Comparison of ENCODE assay signal across 3 cellular contexts in the genomic region with DNA sequence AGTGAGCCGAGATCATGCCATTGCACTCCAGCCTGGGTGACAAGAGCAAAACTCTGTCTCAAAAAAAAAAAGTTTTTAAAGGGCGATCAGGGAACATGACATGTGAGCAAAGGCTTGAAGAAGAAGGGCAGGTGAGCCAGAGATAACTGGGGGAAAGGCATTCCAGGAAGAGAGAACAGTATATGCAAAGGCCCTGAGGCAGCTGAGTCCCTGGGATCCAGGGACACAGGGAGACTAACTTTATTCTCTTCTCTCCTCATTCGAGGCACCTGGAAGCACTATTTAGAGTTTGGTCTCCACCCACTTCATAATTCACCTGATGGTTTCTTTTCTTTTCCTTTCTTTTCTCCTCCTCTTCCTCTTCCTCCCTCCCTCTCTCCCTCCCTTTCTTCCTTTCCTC.
A peak's percentile ranks its signal among the peaks of the same experiment; 100 is the strongest.
TF ChIP-seq lines count a peak whose summit lies in the region.

No MANE protein-coding gene starts in this region.

TF ChIP-seq in HepG2, 621 proteins besides CTCF, POLR2A, EP300 and RAD21:
- TF ChIP-seq HNRNPK (IDR thresholded peaks at IDR 0.05; ENCODE audit: low read depth, low read length, poor library complexity, severe bottlenecking), result peak; percentile 21
- TF ChIP-seq, protein P1, sequence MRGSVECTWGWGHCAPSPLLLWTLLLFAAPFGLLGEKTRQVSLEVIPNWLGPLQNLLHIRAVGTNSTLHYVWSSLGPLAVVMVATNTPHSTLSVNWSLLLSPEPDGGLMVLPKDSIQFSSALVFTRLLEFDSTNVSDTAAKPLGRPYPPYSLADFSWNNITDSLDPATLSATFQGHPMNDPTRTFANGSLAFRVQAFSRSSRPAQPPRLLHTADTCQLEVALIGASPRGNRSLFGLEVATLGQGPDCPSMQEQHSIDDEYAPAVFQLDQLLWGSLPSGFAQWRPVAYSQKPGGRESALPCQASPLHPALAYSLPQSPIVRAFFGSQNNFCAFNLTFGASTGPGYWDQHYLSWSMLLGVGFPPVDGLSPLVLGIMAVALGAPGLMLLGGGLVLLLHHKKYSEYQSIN (CRISPR knock-in tag; IDR thresholded peaks at IDR 0.05; ENCODE audit: borderline replicate concordance), result no peak

TF ChIP-seq in HEK293, 187 proteins besides CTCF, POLR2A, EP300 and RAD21:
- TF ChIP-seq, protein P2, sequence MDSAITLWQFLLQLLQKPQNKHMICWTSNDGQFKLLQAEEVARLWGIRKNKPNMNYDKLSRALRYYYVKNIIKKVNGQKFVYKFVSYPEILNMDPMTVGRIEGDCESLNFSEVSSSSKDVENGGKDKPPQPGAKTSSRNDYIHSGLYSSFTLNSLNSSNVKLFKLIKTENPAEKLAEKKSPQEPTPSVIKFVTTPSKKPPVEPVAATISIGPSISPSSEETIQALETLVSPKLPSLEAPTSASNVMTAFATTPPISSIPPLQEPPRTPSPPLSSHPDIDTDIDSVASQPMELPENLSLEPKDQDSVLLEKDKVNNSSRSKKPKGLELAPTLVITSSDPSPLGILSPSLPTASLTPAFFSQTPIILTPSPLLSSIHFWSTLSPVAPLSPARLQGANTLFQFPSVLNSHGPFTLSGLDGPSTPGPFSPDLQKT (IDR thresholded peaks at IDR 0.05; ENCODE audit: borderline replicate concordance, low read depth, low read length), result no peak
- TF ChIP-seq ZNF623 (tag by site-specific recombination; IDR thresholded peaks at IDR 0.05) (peak; percentile 70), ZNF366 (tag by site-specific recombination; conservative IDR thresholded peaks at IDR 0.05) (peak; percentile 33; the same call in 1 of the 2 replicates)

TF ChIP-seq in K562, 482 proteins besides CTCF, POLR2A, EP300 and RAD21:
- TF ChIP-seq MCM3 (IDR thresholded peaks at IDR 0.05) (no peak), PCBP2 (IDR thresholded peaks at IDR 0.05; ENCODE audit: low read depth, low read length, poor library complexity, severe bottlenecking) (peak; percentile 43), NCOA4 (IDR thresholded peaks at IDR 0.05; ENCODE audit: partially characterized antibody) (no peak), RBM25 (IDR thresholded peaks at IDR 0.05; ENCODE audit: low read depth, low read length, severe bottlenecking) (peak; percentile 91), ZNF830 (CRISPR knock-in tag; IDR thresholded peaks at IDR 0.05) (no peak)
